In the genomic region with DNA sequence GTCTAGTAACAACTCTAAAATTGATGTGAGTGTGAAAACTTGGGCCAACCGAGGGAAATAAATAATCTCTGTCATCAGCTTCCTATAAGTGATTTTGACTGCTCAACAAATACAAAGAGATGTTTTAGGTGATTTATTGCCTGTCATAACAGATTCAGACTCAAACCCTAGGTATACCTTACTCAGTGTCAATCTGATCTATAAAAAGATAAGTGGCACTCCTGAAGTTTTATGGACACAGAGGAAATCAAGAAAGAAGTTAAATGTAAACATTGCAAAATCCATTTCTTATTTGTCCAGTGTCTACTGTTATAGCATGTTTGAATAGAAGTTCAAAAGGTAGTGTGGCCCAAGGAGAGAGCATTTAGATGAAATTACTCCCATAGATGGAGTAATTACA, we compare ENCODE assay signal across 16 cellular contexts. TPM values are rescaled to one million over a fixed set of nuclear protein-coding genes. Genes with fewer than 3 reads are reported as not detected.
"Had no signal": no experiment of that assay in that cellular context is flagged by ENCODE, and none has a peak within 500 bp of the region (broad histone marks: within the 10 kb centered on the region; RNA-seq: fewer than 3 reads in every experiment).

No MANE protein-coding gene starts in this region.

RNA-seq across cellular contexts. Expression of a gene that starts 30.4 kb away (rescaled TPM):
- total RNA-seq: activated B cell treated with CpG ODN at 0.5 μM for 24 hours; activated CD8-positive, alpha-beta T cell treated with anti-CD3 and anti-CD28 coated beads for 36 hours; activated T-cell treated with anti-CD3 and anti-CD28 coated beads, Interleukin-2, amount 50 U/mL, for 4 hours; activated T-helper 17 cell treated with anti-CD3 and anti-CD28 coated beads, Interleukin-2, amount 50 U/mL, for 72 hours; body of pancreas; chondrocyte; dermis blood vessel endothelial cell; esophagus squamous epithelium; fibroblast of lung; fibroblast of villous mesenchyme; gastroesophageal sphincter; glomerular endothelial cell; heart right ventricle; T-helper 17 cell had no signal
- polyA plus RNA-seq: adipose tissue, esophagus, fibroblast of lung, heart right ventricle had no signal
